In the genomic region with DNA sequence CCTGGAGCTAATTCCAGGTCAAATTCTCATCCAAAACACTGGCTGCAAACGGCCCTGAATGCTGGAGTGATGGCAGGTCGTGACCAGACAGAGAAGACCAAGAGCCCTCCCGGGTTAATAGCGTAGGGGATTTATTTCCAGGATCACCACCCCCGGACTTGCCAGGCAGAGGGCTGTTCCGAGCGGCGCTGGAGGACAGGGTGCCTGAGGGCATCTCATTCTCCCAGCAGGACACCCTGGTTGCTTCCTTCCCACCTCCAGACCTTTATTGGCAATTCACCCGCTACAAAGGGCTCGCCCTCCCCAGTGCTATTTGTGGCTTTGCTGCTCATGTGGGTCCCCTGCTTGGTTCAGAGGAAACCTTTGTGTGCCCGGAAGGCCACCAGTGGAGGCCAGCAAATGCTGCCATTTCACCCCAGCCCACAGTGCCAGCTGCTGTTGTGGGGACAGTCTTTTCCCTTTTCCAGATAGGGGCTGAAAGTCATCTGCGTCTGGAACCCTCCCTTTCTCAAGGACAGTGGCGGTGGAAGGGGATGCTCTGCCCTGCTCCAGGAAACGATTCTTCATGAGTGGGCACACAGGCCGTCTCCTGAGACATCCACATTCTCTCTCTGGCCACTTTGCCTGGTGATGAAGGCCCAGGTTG, we compare ENCODE assay signal across 23 cellular contexts. TPM values are rescaled to one million over a fixed set of nuclear protein-coding genes. Genes with fewer than 3 reads are reported as not detected.
DNase-seq lines count a peak whose midpoint lies in the region; ATAC-seq and TF ChIP-seq lines count a peak whose summit lies in the region.
"Had no signal": no experiment of that assay in that cellular context is flagged by ENCODE, and none has a peak within 500 bp of the region (broad histone marks: within the 10 kb centered on the region; RNA-seq: fewer than 3 reads in every experiment).

No MANE protein-coding gene starts in this region.

- H3K36me3 ChIP-seq in left ventricle myocardium inferior = no peaks in the 10 kb centered on the region
- H3K36me3 ChIP-seq in sigmoid colon = no peaks in the 10 kb centered on the region
- H3K36me3 ChIP-seq: MG63, SJSA1 had no signal

- H3K4me1 ChIP-seq in left ventricle myocardium inferior (no peaks in the 10 kb centered on the region), sigmoid colon (peaks cover 0 to 5% (median 2%) of the 10 kb centered on the region in 4 donors)
- H3K4me1 ChIP-seq: A549, Caco-2, SJSA1 had no signal

- H3K4me3 Mint-ChIP-seq in chondrocyte (ENCODE audit: unreplicated experiment) = no peak overlapping the region
- H3K4me3 Mint-ChIP-seq: CD4-positive, alpha-beta T cell; GM23338 had no signal

- 74 to 83% methylated on average over 15 of the region's 15 CpGs for WGBS in sigmoid colon, 2 donors

- H3K27ac ChIP-seq in left ventricle myocardium inferior (replicated peaks) = no peak overlapping the region
- H3K27ac ChIP-seq in sigmoid colon = no peak overlapping the region
- H3K27ac ChIP-seq: A549, RWPE1, SJSA1 had no signal

- peak; percentile 59 for DNase-seq in Right ventricle myocardium inferior (ENCODE audit: missing footprints)
- DNase-seq in left ventricle myocardium inferior = no peak
- DNase-seq in NCI-H146 treated with DMSO at 0.1 percent for 48 hours (lab: John Stamatoyannopoulos, UW; ENCODE audit: unreplicated experiment) = peak; percentile 61
- DNase-seq in chondrocyte (ENCODE audit: low spot score) = peak; percentile 75
- peak; percentile 40 for DNase-seq in sigmoid colon
- DNase-seq in effector CD8-positive, alpha-beta T cell (lab: John Stamatoyannopoulos, UW) = no peak
- DNase-seq: GF-D8, HCEC 1CT, Kasumi-1, MG63, NCI-H1048, NCI-H1694, NCI-H2081 treated with DMSO at 0.1 percent for 48 hours, NCI-H510A treated with DMSO at 0.1 percent for 48 hours, NCI-H82, OCI-M1 had no signal

- H3K4me1 Mint-ChIP-seq in chondrocyte (ENCODE audit: low read depth) = no peaks in the 10 kb centered on the region
- H3K4me1 Mint-ChIP-seq: GM23338 had no signal

- no peaks in the 10 kb centered on the region for H3K9me3 Mint-ChIP-seq in chondrocyte (ENCODE audit: low read depth)
- H3K9me3 Mint-ChIP-seq: CD4-positive, alpha-beta T cell had no signal

- no peak for ATAC-seq in Right ventricle myocardium inferior
- ATAC-seq in GM18517 (IDR thresholded peaks at IDR 0.05; ENCODE audit: unreplicated experiment) = no peak
- ATAC-seq: A549, GM23338 had no signal

- peaks cover 31% of the 10 kb centered on the region for H3K27me3 Mint-ChIP-seq in chondrocyte (ENCODE audit: low read depth)
- H3K27me3 Mint-ChIP-seq: CD4-positive, alpha-beta T cell had no signal

- H3K27me3 ChIP-seq in left ventricle myocardium inferior (ENCODE audit: low read depth) (peaks cover 95% of the 10 kb centered on the region), sigmoid colon (peaks cover 0 to 20% (median 0%) of the 10 kb centered on the region in 3 donors)
- H3K27me3 ChIP-seq: MG63, SJSA1 had no signal

- intact Hi-C loops in Right ventricle myocardium inferior (cut with DNase I) = no loop called here
- intact Hi-C loops in left ventricle myocardium inferior (cut with micrococcal nuclease) = no loop called here
- intact Hi-C loops in sigmoid colon (cut with DNase I) = no loop called here

- no peak for TF ChIP-seq CTCF in left ventricle myocardium inferior (IDR thresholded peaks at IDR 0.05; ENCODE audit: borderline replicate concordance)
- no peak for TF ChIP-seq CTCF in chondrocyte (IDR thresholded peaks at IDR 0.05)
- TF ChIP-seq CTCF in sigmoid colon (IDR thresholded peaks at IDR 0.05) = no peak

- no peak for TF ChIP-seq EP300 in sigmoid colon (IDR thresholded peaks at IDR 0.05)

- H3K9me3 ChIP-seq in left ventricle myocardium inferior (replicated peaks) = no peaks in the 10 kb centered on the region
- no peaks in the 10 kb centered on the region for H3K9me3 ChIP-seq in sigmoid colon
- H3K9me3 ChIP-seq: A549, Caco-2, MG63, SJSA1 had no signal

- H3K36me3 Mint-ChIP-seq in chondrocyte (ENCODE audit: low read depth) = no peaks in the 10 kb centered on the region

- TF ChIP-seq POLR2A in sigmoid colon (IDR thresholded peaks at IDR 0.05) = no peak

- no peak overlapping the region for H3K27ac Mint-ChIP-seq in chondrocyte (ENCODE audit: unreplicated experiment)
- H3K27ac Mint-ChIP-seq: CD4-positive, alpha-beta T cell; GM23338 had no signal

- H3K4me3 ChIP-seq in left ventricle myocardium inferior (no peak overlapping the region), sigmoid colon (no peak overlapping the region)
- H3K4me3 ChIP-seq: A549, GM23338, MG63, SJSA1 had no signal

RNA-seq across cellular contexts. Expression of gene C1orf174, which starts 19.0 kb away (rescaled TPM):
- total RNA-seq in Right ventricle myocardium inferior (14.1 TPM), left ventricle myocardium inferior (11.7 TPM), chondrocyte (25.0 to 25.7 TPM (median 25.3 TPM) in 3 replicates), sigmoid colon (10 to 100 TPM; 23.4 to 33.0 (median 24.5) TPM)
- 10 to 100 TPM; 10.8 to 21.2 (median 19.9) TPM for polyA plus RNA-seq in sigmoid colon

Comparison
In these comparisons a context has a peak if more than half of its experiments do, and no peak if none do; other contexts are left out.
1. DNase-seq: peak in Right ventricle myocardium inferior (single experiment), NCI-H146 treated with DMSO at 0.1 percent for 48 hours (single experiment), chondrocyte (single experiment) and sigmoid colon (single experiment); none in left ventricle myocardium inferior (single experiment) and effector CD8-positive, alpha-beta T cell (single experiment).